In the genomic region with DNA sequence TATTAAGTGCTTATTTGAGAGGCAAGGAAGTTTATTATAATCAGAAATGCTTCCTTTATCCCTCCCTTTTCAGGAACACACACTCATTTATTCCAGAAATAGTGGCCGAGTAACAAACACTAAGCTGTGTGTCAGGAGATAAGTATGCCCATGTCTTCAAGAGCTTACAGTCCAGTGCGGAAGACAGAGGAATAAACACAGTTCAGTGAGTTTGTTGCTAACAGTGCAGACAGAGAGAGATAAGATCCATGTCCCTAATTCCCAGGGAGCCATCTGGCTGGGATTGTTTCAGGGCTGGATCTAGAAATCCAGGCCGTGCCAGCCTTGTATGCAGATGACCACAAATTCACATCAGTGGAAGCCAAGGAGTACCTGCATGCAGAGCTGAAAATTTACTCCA, we compare ENCODE assay signal across 1 cellular context.
TF ChIP-seq lines count a peak whose summit lies in the region.

No MANE protein-coding gene starts in this region.

TF ChIP-seq in SK-N-SH, 30 proteins besides CTCF, POLR2A, EP300 and RAD21 (continued from another document):
- TF ChIP-seq, protein P1, sequence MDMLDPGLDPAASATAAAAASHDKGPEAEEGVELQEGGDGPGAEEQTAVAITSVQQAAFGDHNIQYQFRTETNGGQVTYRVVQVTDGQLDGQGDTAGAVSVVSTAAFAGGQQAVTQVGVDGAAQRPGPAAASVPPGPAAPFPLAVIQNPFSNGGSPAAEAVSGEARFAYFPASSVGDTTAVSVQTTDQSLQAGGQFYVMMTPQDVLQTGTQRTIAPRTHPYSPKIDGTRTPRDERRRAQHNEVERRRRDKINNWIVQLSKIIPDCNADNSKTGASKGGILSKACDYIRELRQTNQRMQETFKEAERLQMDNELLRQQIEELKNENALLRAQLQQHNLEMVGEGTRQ (IDR thresholded peaks at IDR 0.05; ENCODE audit: borderline replicate concordance, low read depth, low read length) = no peak
- peak; percentile 14; the same call in 1 of the 2 replicates for TF ChIP-seq SMC3 (IDR thresholded peaks at IDR 0.05; ENCODE audit: low read depth, low read length)
- TF ChIP-seq MXI1 (IDR thresholded peaks at IDR 0.05; ENCODE audit: low read depth, low read length) = 0 out of 2 replicates have a peak, but pooled peaks have one; percentile 15
- TF ChIP-seq YY1 (IDR thresholded peaks at IDR 0.05; ENCODE audit: low read depth) = no peak
- TF ChIP-seq NRF1 (IDR thresholded peaks at IDR 0.05; ENCODE audit: low read depth, low read length) = no peak
- TF ChIP-seq FOXM1 (IDR thresholded peaks at IDR 0.05; ENCODE audit: low read depth) = no peak
- peak; percentile 77 for TF ChIP-seq CHD2 (IDR thresholded peaks at IDR 0.05; ENCODE audit: low read length, partially characterized antibody)
- TF ChIP-seq MEF2A (IDR thresholded peaks at IDR 0.05; ENCODE audit: borderline replicate concordance, low read depth) = peak; percentile 62
- no peak for TF ChIP-seq TAF1 (IDR thresholded peaks at IDR 0.05; ENCODE audit: borderline replicate concordance, low read depth, low read length)
- TF ChIP-seq, protein P2, sequence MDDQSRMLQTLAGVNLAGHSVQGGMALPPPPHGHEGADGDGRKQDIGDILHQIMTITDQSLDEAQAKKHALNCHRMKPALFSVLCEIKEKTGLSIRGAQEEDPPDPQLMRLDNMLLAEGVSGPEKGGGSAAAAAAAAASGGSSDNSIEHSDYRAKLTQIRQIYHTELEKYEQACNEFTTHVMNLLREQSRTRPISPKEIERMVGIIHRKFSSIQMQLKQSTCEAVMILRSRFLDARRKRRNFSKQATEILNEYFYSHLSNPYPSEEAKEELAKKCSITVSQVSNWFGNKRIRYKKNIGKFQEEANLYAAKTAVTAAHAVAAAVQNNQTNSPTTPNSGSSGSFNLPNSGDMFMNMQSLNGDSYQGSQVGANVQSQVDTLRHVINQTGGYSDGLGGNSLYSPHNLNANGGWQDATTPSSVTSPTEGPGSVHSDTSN (IDR thresholded peaks at IDR 0.05) = peak; percentile 57; the same call in 1 of the 2 replicates
- peak; percentile 47; the same call in 1 of the 2 replicates for TF ChIP-seq FOSL2 (IDR thresholded peaks at IDR 0.05; ENCODE audit: borderline replicate concordance, low read depth)
- peak; percentile 58; the same call in 1 of the 2 replicates for TF ChIP-seq RXRA (IDR thresholded peaks at IDR 0.05; ENCODE audit: borderline replicate concordance, low read depth)
- peak; percentile 49; the same call in 1 of the 2 replicates for TF ChIP-seq TEAD4 (IDR thresholded peaks at IDR 0.05; ENCODE audit: borderline replicate concordance, insufficient read depth)
- TF ChIP-seq, protein P3, sequence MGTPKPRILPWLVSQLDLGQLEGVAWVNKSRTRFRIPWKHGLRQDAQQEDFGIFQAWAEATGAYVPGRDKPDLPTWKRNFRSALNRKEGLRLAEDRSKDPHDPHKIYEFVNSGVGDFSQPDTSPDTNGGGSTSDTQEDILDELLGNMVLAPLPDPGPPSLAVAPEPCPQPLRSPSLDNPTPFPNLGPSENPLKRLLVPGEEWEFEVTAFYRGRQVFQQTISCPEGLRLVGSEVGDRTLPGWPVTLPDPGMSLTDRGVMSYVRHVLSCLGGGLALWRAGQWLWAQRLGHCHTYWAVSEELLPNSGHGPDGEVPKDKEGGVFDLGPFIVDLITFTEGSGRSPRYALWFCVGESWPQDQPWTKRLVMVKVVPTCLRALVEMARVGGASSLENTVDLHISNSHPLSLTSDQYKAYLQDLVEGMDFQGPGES (IDR thresholded peaks at IDR 0.05; ENCODE audit: low read depth, low read length) = no peak
